In genomic region chr2:215619022-215619958, GRCh38 we compare ENCODE assay signal across 9 cellular contexts.
A peak's percentile ranks its signal among the peaks of the same experiment; 100 is the strongest.
DNase-seq lines count a peak whose midpoint lies in the region; ATAC-seq, FAIRE-seq and TF ChIP-seq lines count a peak whose summit lies in the region.
"Had no signal": no experiment of that assay in that cellular context is flagged by ENCODE, and none has a peak within 500 bp of the region (broad histone marks: within the 10 kb centered on the region; RNA-seq: fewer than 3 reads in every experiment).

No MANE protein-coding gene starts in this region.

- no peak overlapping the region for H3K4me3 ChIP-seq in mesodermal cell (ENCODE audit: extremely low read depth, insufficient read depth, low read length, poor library complexity, severe bottlenecking)
- H3K4me3 ChIP-seq: upper lobe of left lung had no signal

- ATAC-seq in GM19324 (IDR thresholded peaks at IDR 0.05; ENCODE audit: low FRiP score, unreplicated experiment) (peak; percentile 64), HG03521 (IDR thresholded peaks at IDR 0.05; ENCODE audit: unreplicated experiment) (no peak)

- peaks cover 41% of the 10 kb centered on the region for H3K4me1 ChIP-seq in mesodermal cell (ENCODE audit: control insufficient read depth, insufficient read depth, low read length, poor library complexity, severe bottlenecking)

- peaks cover 17% of the 10 kb centered on the region for H3K9me3 ChIP-seq in mesodermal cell (ENCODE audit: control insufficient read depth, low read length)
- H3K9me3 ChIP-seq: upper lobe of left lung had no signal

- no peak for FAIRE-seq in GM12891 (lab: Jason Lieb, UNC)

- WGBS in mesodermal cell (ENCODE audit: insufficient coverage in 2 of 2), 2 experiments, result 43% methylated on average over 8 to 9 of the region's 14 CpGs

- no peak for TF ChIP-seq CTCF in VCaP (conservative IDR thresholded peaks at IDR 0.05)

- peak overlapping the region; percentile 23; the same call in 1 of the 2 replicates for H3K27ac ChIP-seq in VCaP
- peak overlapping the region; percentile 89 for H3K27ac ChIP-seq in mesodermal cell (ENCODE audit: low read depth, low read length, severe bottlenecking)
- H3K27ac ChIP-seq: upper lobe of left lung had no signal

- no peak for TF ChIP-seq POLR2A in GM12891 (IDR thresholded peaks at IDR 0.05; ENCODE audit: low read depth, low read length)

- no peaks in the 10 kb centered on the region for H3K36me3 ChIP-seq in mesodermal cell (ENCODE audit: control insufficient read depth, insufficient read depth, low read length)
- H3K36me3 ChIP-seq: upper lobe of left lung had no signal

- DNase-seq in NCI-H146 treated with DMSO at 0.1 percent for 48 hours (lab: John Stamatoyannopoulos, UW; ENCODE audit: unreplicated experiment), result peak; percentile 99
- no peak for DNase-seq in activated CD8-positive, alpha-beta memory T cell treated with anti-CD3 and anti-CD28 coated beads for 24 hours
- DNase-seq in GM12891 (ENCODE audit: insufficient read length, low spot score), result no peak
- DNase-seq in activated effector memory CD4-positive, alpha-beta T cell treated with Interleukin-2 at 50 U/mL for 16 hours, result no peak

TF ChIP-seq in GM12891, 5 proteins besides CTCF, POLR2A, EP300 and RAD21:
- TF ChIP-seq POLR2AphosphoS5 (IDR thresholded peaks at IDR 0.05; ENCODE audit: low read depth, low read length), result no peak
- TF ChIP-seq TAF1 (IDR thresholded peaks at IDR 0.05; ENCODE audit: low read depth, low read length), result no peak
- no peak for TF ChIP-seq PAX5 (IDR thresholded peaks at IDR 0.05; ENCODE audit: insufficient read depth, low read length, severe bottlenecking)
- no peak for TF ChIP-seq POU2F2 (IDR thresholded peaks at IDR 0.05; ENCODE audit: low read depth, low read length)
- TF ChIP-seq SPI1 (IDR thresholded peaks at IDR 0.05; ENCODE audit: low read depth, low read length), result no peak
